Comparison of ENCODE assay signal across 8 cellular contexts in the genomic region with DNA sequence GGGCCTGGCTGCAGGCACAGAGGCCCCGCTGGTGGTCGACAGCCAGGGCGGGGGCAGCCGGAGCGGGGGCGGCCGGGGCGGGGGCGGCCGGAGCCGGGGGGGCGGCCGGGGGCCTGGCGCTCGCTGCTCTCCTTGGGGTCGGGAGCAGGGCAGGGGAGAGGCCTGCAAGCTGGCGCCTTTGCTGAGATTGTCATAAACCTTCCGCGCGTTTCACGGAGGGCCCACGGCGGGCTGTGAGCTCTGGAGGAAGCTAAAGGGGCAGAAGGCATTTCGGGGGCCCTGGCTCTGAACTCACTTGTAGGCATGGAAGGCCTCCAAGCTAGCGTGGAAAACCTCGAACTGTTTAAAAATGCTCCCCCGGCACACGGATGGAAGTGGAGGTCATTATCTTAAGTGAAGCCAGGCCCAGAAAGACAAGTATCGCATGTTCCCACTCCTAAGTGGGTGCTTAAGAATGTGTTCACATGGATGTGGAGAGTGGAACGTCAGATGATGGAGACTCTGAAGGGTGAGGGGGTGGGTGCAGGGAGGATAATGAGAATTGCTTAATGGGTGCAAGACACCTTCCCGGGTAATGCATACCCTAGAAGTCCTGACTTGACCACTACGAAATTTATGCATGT. TPM values are rescaled to one million over a fixed set of nuclear protein-coding genes. Genes with fewer than 3 reads are reported as not detected.
A peak's percentile ranks its signal among the peaks of the same experiment; 100 is the strongest.
DNase-seq lines count a peak whose midpoint lies in the region; ATAC-seq and TF ChIP-seq lines count a peak whose summit lies in the region.

No MANE protein-coding gene starts in this region.

- H3K4me3 ChIP-seq in A673 (ENCODE audit: low read depth, low read length, poor library complexity, severe bottlenecking), result peak overlapping the region; percentile 52
- peak overlapping the region; percentile 87 for H3K4me3 ChIP-seq in coronary artery
- H3K4me3 ChIP-seq in transverse colon, result peak overlapping the region; percentile 33 to 64 (median 58)

- peak; percentile 22 for ATAC-seq in GM18907 (IDR thresholded peaks at IDR 0.05; ENCODE audit: unreplicated experiment)

- DNase-seq in A673 (ENCODE audit: low spot score) (peak; percentile 41), NCI-H82 treated with DMSO at 0.1 percent for 48 hours (lab: John Stamatoyannopoulos, UW; ENCODE audit: unreplicated experiment) (peak; percentile 14), coronary artery (ENCODE audit: low spot score) (no peak), middle frontal gyrus (ENCODE audit: extremely low spot score, low spot score) (peak; percentile 16), transverse colon (peak; percentile 17), HEK293T (ENCODE audit: extremely low spot score) (no peak), cortex of kidney (lab: John Stamatoyannopoulos, UW) (no peak)

- POLR2A ChIA-PET in A673 (lab: Charles Lee; ENCODE audit: low non-redundant PET) (no interaction called here), HEK293T (lab: Yijun Ruan, JAX) (interaction anchor here (0.8 to 1.6 kb wide), 5 partner anchors 10 to 582 kb away, joined by 3 to 8 read pairs (median 4); a partner anchor contains a TSS)

- no peak for TF ChIP-seq EP300 in transverse colon (IDR thresholded peaks at IDR 0.05; ENCODE audit: low read depth)

- no peak for TF ChIP-seq POLR2A in transverse colon (IDR thresholded peaks at IDR 0.05)

- H3K27me3 ChIP-seq in A673 (replicated peaks; ENCODE audit: insufficient read depth, low read depth, low read length, poor library complexity) (peaks cover 8% of the 10 kb centered on the region), transverse colon (peaks cover 8% of the 10 kb centered on the region)

- H3K9me3 ChIP-seq in A673 (ENCODE audit: low read depth, low read length, poor library complexity, severe bottlenecking) (no peaks in the 10 kb centered on the region), transverse colon (no peaks in the 10 kb centered on the region)

- CTCF ChIA-PET in A673 (lab: Charles Lee), result no interaction called here
- CTCF ChIA-PET in HEK293T (lab: Yijun Ruan, JAX), result no interaction called here

- BruUV-seq in A673 (replicated peaks; lab: Mats Ljungman, UMichigan), result no TSS peak

- H3K27ac ChIP-seq in A673 (ENCODE audit: low read depth, low read length, poor library complexity, severe bottlenecking) (peak overlapping the region; percentile 83), coronary artery (peak overlapping the region; percentile 57 to 89), transverse colon (peak overlapping the region; percentile 84 to 94 (median 89))

- peaks cover 7% of the 10 kb centered on the region for H3K36me3 ChIP-seq in A673 (ENCODE audit: insufficient read depth, low read length, poor library complexity, severe bottlenecking)
- no peaks in the 10 kb centered on the region for H3K36me3 ChIP-seq in transverse colon

- TF ChIP-seq CTCF in A673 (conservative IDR thresholded peaks at IDR 0.05; ENCODE audit: low read depth, low read length) (no peak), coronary artery (IDR thresholded peaks at IDR 0.05) (no peak), transverse colon (IDR thresholded peaks at IDR 0.05) (no peak)

- WGBS in transverse colon (ENCODE audit: low coverage in 1 of 2), 2 donors, result 20 to 44% methylated on average over 3 to 24 of the region's 32 CpGs

- intact Hi-C loops in A673 (cut with micrococcal nuclease; ENCODE audit: unreplicated experiment) (no loop called here), transverse colon (cut with DNase I; ENCODE audit: low total_unique reads) (no loop called here)

- H3K4me1 ChIP-seq in A673 (ENCODE audit: insufficient read depth, low read length, poor library complexity, severe bottlenecking) (peaks cover 18% of the 10 kb centered on the region), transverse colon (peaks cover 3 to 32% (median 20%) of the 10 kb centered on the region in 4 donors)

- in situ Hi-C loops in transverse colon (cut with MboI; ENCODE audit: low pct_ligation_motif_present in 1 of 4, low pct_unique_long_range_greater_than_20kb in 1 of 4, low sequenced_read_pairs in 3 of 4), result no loop called here

TF ChIP-seq in HEK293T, 16 proteins besides CTCF, POLR2A, EP300 and RAD21:
- TF ChIP-seq FOXA1 (IDR thresholded peaks at IDR 0.05) (no peak), ELF4 (IDR thresholded peaks at IDR 0.05) (no peak), FOXM1 (IDR thresholded peaks at IDR 0.05; ENCODE audit: borderline replicate concordance) (no peak), TARDBP (IDR thresholded peaks at IDR 0.05) (no peak), NFRKB (IDR thresholded peaks at IDR 0.05) (no peak), SP1 (IDR thresholded peaks at IDR 0.05) (no peak), LEF1 (IDR thresholded peaks at IDR 0.05; ENCODE audit: borderline replicate concordance) (no peak), FOXK2 (IDR thresholded peaks at IDR 0.05) (no peak), ZNF384 (IDR thresholded peaks at IDR 0.05) (no peak), HDGF (IDR thresholded peaks at IDR 0.05; ENCODE audit: borderline replicate concordance) (no peak), SUZ12 (IDR thresholded peaks at IDR 0.05) (no peak), L3MBTL2 (conservative IDR thresholded peaks at IDR 0.05) (no peak), BHLHE40 (IDR thresholded peaks at IDR 0.05; ENCODE audit: borderline replicate concordance) (no peak), CTBP1 (IDR thresholded peaks at IDR 0.05; ENCODE audit: borderline replicate concordance) (no peak), ARNT (IDR thresholded peaks at IDR 0.05) (no peak)
- TF ChIP-seq, protein P1, sequence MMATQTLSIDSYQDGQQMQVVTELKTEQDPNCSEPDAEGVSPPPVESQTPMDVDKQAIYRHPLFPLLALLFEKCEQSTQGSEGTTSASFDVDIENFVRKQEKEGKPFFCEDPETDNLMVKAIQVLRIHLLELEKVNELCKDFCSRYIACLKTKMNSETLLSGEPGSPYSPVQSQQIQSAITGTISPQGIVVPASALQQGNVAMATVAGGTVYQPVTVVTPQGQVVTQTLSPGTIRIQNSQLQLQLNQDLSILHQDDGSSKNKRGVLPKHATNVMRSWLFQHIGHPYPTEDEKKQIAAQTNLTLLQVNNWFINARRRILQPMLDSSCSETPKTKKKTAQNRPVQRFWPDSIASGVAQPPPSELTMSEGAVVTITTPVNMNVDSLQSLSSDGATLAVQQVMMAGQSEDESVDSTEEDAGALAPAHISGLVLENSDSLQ (IDR thresholded peaks at IDR 0.05), result no peak

RNA-seq across cellular contexts. Expression of a gene that starts 0.6 kb away (rescaled TPM):
- 11.3 and 12.9 TPM in 2 replicates for total RNA-seq in A673 (2021)
- total RNA-seq in transverse colon, result 1 to 10 TPM in 3 of 4 donors, not detected in 1; 1.3 to 2.0 (median 1.8) TPM

RNA-seq across cellular contexts. Expression of a gene that starts 31.3 kb away (rescaled TPM):
- total RNA-seq in A673 (2021) (63.7 and 72.7 TPM in 2 replicates), transverse colon (10 to 100 TPM; 74.1 to 95.6 (median 92.6) TPM)

Comparison
In these comparisons a context has a peak if more than half of its experiments do, and no peak if none do; other contexts are left out.
1. DNase-seq: peak in A673 (single experiment), NCI-H82 treated with DMSO at 0.1 percent for 48 hours (single experiment), middle frontal gyrus (single experiment) and transverse colon (single experiment); none in coronary artery (single experiment), HEK293T (single experiment) and cortex of kidney (single experiment).
2. Peak in every context shown above with its lines, with median percentiles within 50 percentile points of each other: H3K27ac ChIP-seq and H3K4me3 ChIP-seq.